ENCODE assay signal across 17 cellular contexts in the genomic region with DNA sequence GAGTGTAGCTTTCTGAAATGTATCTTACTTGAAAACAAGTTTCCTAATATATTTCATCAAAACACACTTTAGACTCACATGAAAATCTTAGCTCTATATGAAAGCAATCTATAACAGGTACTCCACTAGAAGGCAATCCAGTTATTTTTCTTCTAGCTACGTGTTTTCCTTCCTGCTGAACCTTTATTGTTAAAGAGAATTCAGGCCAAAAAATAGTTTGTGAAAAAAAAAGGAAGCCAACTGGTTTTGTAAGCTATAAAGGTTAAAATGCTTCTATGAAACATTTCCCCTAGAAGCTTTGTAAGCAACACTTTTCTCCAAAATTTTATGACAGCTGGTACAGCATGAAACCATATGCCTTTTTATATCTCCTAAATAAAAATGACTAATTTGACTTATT.
"Had no signal": no experiment of that assay in that cellular context is flagged by ENCODE, and none has a peak within 500 bp of the region (broad histone marks: within the 10 kb centered on the region; RNA-seq: fewer than 3 reads in every experiment).

No MANE protein-coding gene starts in this region.

- H3K4me1 ChIP-seq: left ventricle myocardium inferior, lower lobe of right lung, pancreas had no signal

- DNase-seq: cortex of kidney; effector memory CD8-positive, alpha-beta T cell; foreskin fibroblast; glutamatergic neuron; left cardiac atrium; left ventricle myocardium inferior; lower lobe of right lung; mesenchymal stem cell; midbrain; occipital lobe; pancreas; right cardiac atrium; stimulated activated CD4-positive, alpha-beta T cell treated with anti-CD3 and anti-CD28 coated beads, Interleukin-2, amount 100 ng/mL, for 48 hours; stimulated activated naive CD4-positive, alpha-beta T cell treated with Interleukin-2 at 50 U/mL for 16 hours had no signal

- H3K4me2 ChIP-seq: smooth muscle cell had no signal

- H3K36me3 ChIP-seq: gastroesophageal sphincter, left ventricle myocardium inferior, lower lobe of right lung, pancreas had no signal

- H3K4me3 ChIP-seq: gastroesophageal sphincter, left ventricle myocardium inferior, lower lobe of right lung, pancreas, smooth muscle cell had no signal

- H3K27me3 ChIP-seq: gastroesophageal sphincter had no signal

- ATAC-seq: effector memory CD8-positive, alpha-beta T cell; gastroesophageal sphincter; left cardiac atrium; lower lobe of right lung; natural killer cell treated with Interleukin-12 subunit alpha and Interleukin-12 subunit beta and Interleukin-15 and Interleukin-18, amount 100 ng/mL, for 72 hours; pancreas; right cardiac atrium had no signal

- H3K9me3 ChIP-seq: gastroesophageal sphincter, left ventricle myocardium inferior, lower lobe of right lung, pancreas had no signal

- H3K27ac ChIP-seq: gastroesophageal sphincter, left ventricle myocardium inferior, lower lobe of right lung, pancreas had no signal
